2 cellular contexts compared by ENCODE assay signal in genomic region chr2:150698016-150698661, GRCh38.
TF ChIP-seq lines count a peak whose summit lies in the region.

No MANE protein-coding gene starts in this region.

TF ChIP-seq in SK-N-SH, 30 proteins besides CTCF, POLR2A, EP300 and RAD21 (continued from another document):
- TF ChIP-seq, protein P1, sequence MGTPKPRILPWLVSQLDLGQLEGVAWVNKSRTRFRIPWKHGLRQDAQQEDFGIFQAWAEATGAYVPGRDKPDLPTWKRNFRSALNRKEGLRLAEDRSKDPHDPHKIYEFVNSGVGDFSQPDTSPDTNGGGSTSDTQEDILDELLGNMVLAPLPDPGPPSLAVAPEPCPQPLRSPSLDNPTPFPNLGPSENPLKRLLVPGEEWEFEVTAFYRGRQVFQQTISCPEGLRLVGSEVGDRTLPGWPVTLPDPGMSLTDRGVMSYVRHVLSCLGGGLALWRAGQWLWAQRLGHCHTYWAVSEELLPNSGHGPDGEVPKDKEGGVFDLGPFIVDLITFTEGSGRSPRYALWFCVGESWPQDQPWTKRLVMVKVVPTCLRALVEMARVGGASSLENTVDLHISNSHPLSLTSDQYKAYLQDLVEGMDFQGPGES (IDR thresholded peaks at IDR 0.05; ENCODE audit: low read depth, low read length) = no peak
- no peak for TF ChIP-seq POLR2AphosphoS5 (IDR thresholded peaks at IDR 0.05; ENCODE audit: low read depth, low read length)
- TF ChIP-seq GABPA (IDR thresholded peaks at IDR 0.05; ENCODE audit: low read depth) = no peak
- TF ChIP-seq FOSL2 (IDR thresholded peaks at IDR 0.05; ENCODE audit: borderline replicate concordance, low read depth) = no peak
TF ChIP-seq in SK-N-SH: peak in this region for 0.

TF ChIP-seq in SK-N-SH treated with all-trans-retinoic acid at 6 μM for 48 hours, 23 proteins besides CTCF, POLR2A, EP300 and RAD21 (continued from another document):
- no peak for TF ChIP-seq ZNF565 (CRISPR knock-in tag; conservative IDR thresholded peaks at IDR 0.05; ENCODE audit: low read depth)
- no peak for TF ChIP-seq TOX (CRISPR knock-in tag; IDR thresholded peaks at IDR 0.05; ENCODE audit: borderline replicate concordance)
- TF ChIP-seq, protein P2, sequence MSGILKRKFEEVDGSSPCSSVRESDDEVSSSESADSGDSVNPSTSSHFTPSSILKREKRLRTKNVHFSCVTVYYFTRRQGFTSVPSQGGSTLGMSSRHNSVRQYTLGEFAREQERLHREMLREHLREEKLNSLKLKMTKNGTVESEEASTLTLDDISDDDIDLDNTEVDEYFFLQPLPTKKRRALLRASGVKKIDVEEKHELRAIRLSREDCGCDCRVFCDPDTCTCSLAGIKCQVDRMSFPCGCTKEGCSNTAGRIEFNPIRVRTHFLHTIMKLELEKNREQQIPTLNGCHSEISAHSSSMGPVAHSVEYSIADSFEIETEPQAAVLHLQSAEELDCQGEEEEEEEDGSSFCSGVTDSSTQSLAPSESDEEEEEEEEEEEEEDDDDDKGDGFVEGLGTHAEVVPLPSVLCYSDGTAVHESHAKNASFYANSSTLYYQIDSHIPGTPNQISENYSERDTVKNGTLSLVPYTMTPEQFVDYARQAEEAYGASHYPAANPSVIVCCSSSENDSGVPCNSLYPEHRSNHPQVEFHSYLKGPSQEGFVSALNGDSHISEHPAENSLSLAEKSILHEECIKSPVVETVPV (CRISPR knock-in tag; IDR thresholded peaks at IDR 0.05) = no peak
- TF ChIP-seq ESRRG (CRISPR knock-in tag; IDR thresholded peaks at IDR 0.05) = no peak
- TF ChIP-seq GLIS3 (CRISPR knock-in tag; IDR thresholded peaks at IDR 0.05) = no peak
